26 cellular contexts compared by ENCODE assay signal in the genomic region with DNA sequence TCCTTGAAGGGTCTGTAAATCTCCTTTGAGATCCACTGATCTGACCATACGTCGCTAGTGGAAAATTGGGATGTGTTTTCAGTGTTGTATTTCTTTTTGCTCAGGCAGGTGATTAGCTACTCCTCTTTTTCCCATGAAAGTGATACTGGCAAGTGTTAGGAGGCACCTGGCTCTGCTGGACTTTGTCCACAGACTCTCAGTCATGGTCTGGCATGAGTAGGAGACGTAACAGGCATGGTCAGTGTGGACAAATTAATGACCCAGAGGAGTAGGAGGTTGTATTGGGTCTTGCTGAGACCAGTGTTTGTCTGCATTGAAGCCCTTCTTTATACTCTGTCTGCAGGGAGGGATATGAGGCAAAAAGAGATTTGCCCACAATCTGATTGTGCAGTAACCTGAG.
A peak's percentile ranks its signal among the peaks of the same experiment; 100 is the strongest.
DNase-seq lines count a peak whose midpoint lies in the region; ATAC-seq, FAIRE-seq and TF ChIP-seq lines count a peak whose summit lies in the region.
"Had no signal": no experiment of that assay in that cellular context is flagged by ENCODE, and none has a peak within 500 bp of the region (broad histone marks: within the 10 kb centered on the region; RNA-seq: fewer than 3 reads in every experiment).

No MANE protein-coding gene starts in this region.

- H3K27ac ChIP-seq in pancreas: no peak overlapping the region
- no peak overlapping the region for H3K27ac ChIP-seq in coronary artery
- H3K27ac ChIP-seq: dorsolateral prefrontal cortex, neutrophil, skin epidermis had no signal

- intact Hi-C loops in activated CD4-positive, alpha-beta T cell treated with anti-CD3 and anti-CD28 coated beads, Interleukin-2, amount 10 ng/mL, durations not matched to agents 24 days and 14 days (cut with micrococcal nuclease): no loop called here
- intact Hi-C loops in pancreas (cut with DNase I): no loop called here

- H3K4me3 Mint-ChIP-seq in activated CD4-positive, alpha-beta T cell treated with anti-CD3 and anti-CD28 coated beads, Interleukin-2, amount 10 ng/mL, durations not matched to agents 24 days and 14 days: no peak overlapping the region
- H3K4me3 Mint-ChIP-seq: activated CD8-positive, alpha-beta T cell treated with anti-CD3 and anti-CD28 coated beads for 36 hours; activated naive CD4-positive, alpha-beta T cell treated with anti-CD3 and anti-CD28 coated beads for 36 hours had no signal

- H3K4me3 ChIP-seq in pancreas (no peak overlapping the region), coronary artery (no peak overlapping the region)
- H3K4me3 ChIP-seq: dorsolateral prefrontal cortex, HAP-1, lung, skin epidermis had no signal

- 40 to 46% methylated on average over 3 of the region's 3 CpGs for WGBS in pancreas, 2 donors

- H3K4me1 ChIP-seq in pancreas: peaks cover 0 to 8% (median 0%) of the 10 kb centered on the region in 3 donors
- H3K4me1 ChIP-seq: HAP-1 had no signal

- peak; percentile 40 to 68 (median 52) for ATAC-seq in pancreas
- ATAC-seq: activated CD8-positive, alpha-beta T cell treated with anti-CD3 and anti-CD28 coated beads for 36 hours had no signal

- DNase-seq in activated CD4-positive, alpha-beta T cell treated with anti-CD3 and anti-CD28 coated beads, Interleukin-2, amount 10 ng/mL, durations not matched to agents 24 days and 14 days: no peak
- no peak for DNase-seq in activated CD4-positive, alpha-beta T cell treated with anti-CD3 and anti-CD28 coated beads for 48 hours
- DNase-seq in NCI-H146 (lab: John Stamatoyannopoulos, UW): peak; percentile 82
- peak; percentile 57 for DNase-seq in cerebellum (ENCODE audit: low spot score)
- DNase-seq in pancreas: no peak
- DNase-seq in NCI-H2029 treated with DMSO at 0.1 percent for 48 hours (lab: John Stamatoyannopoulos, UW): no peak
- no peak for DNase-seq in activated gamma-delta T cell treated with Interleukin-2 at 50 U/mL for 16 hours
- no peak for DNase-seq in coronary artery (ENCODE audit: low spot score)
- DNase-seq: activated CD8-positive, alpha-beta T cell treated with anti-CD3 and anti-CD28 coated beads for 36 hours; activated naive CD4-positive, alpha-beta T cell treated with anti-CD3 and anti-CD28 coated beads for 36 hours; activated T-cell treated with anti-CD3 and anti-CD28 coated beads for 4 hours; AML-193; aorta; DND-41; NCI-H446 treated with DMSO at 0.1 percent for 48 hours; NK-92 treated with Interleukin-12 subunit alpha and Interleukin-12 subunit beta, amount 100 ng/mL, for 24 hours; SHP77; stimulated activated CD4-positive, alpha-beta T cell treated with anti-CD3 and anti-CD28 coated beads, Interleukin-1b, Interleukin-23, amount 100 ng/mL, for 48 hours; T1000 had no signal

- H3K27me3 ChIP-seq in pancreas: no peaks in the 10 kb centered on the region
- H3K27me3 ChIP-seq: dorsolateral prefrontal cortex, neutrophil had no signal

- H3K36me3 Mint-ChIP-seq in activated CD4-positive, alpha-beta T cell treated with anti-CD3 and anti-CD28 coated beads, Interleukin-2, amount 10 ng/mL, durations not matched to agents 24 days and 14 days (ENCODE audit: low read depth): peaks cover 21% of the 10 kb centered on the region

- H3K9me3 Mint-ChIP-seq in activated CD4-positive, alpha-beta T cell treated with anti-CD3 and anti-CD28 coated beads, Interleukin-2, amount 10 ng/mL, durations not matched to agents 24 days and 14 days: no peaks in the 10 kb centered on the region
- H3K9me3 Mint-ChIP-seq: activated CD8-positive, alpha-beta T cell treated with anti-CD3 and anti-CD28 coated beads for 36 hours; activated naive CD4-positive, alpha-beta T cell treated with anti-CD3 and anti-CD28 coated beads for 36 hours had no signal

- H3K36me3 ChIP-seq in pancreas: peaks cover 0 to 9% (median 0%) of the 10 kb centered on the region in 3 donors
- H3K36me3 ChIP-seq: HAP-1 had no signal

- no peak for TF ChIP-seq CTCF in pancreas (IDR thresholded peaks at IDR 0.05)
- no peak for TF ChIP-seq CTCF in coronary artery (IDR thresholded peaks at IDR 0.05)

- no peaks in the 10 kb centered on the region for H3K9me3 ChIP-seq in pancreas
- H3K9me3 ChIP-seq: HAP-1, neutrophil had no signal

- H3K27ac Mint-ChIP-seq in activated CD4-positive, alpha-beta T cell treated with anti-CD3 and anti-CD28 coated beads, Interleukin-2, amount 10 ng/mL, durations not matched to agents 24 days and 14 days: peak overlapping the region; percentile 29
- H3K27ac Mint-ChIP-seq: activated CD8-positive, alpha-beta T cell treated with anti-CD3 and anti-CD28 coated beads for 36 hours; activated naive CD4-positive, alpha-beta T cell treated with anti-CD3 and anti-CD28 coated beads for 36 hours had no signal

- peaks cover 37% of the 10 kb centered on the region for H3K4me1 Mint-ChIP-seq in activated CD4-positive, alpha-beta T cell treated with anti-CD3 and anti-CD28 coated beads, Interleukin-2, amount 10 ng/mL, durations not matched to agents 24 days and 14 days

- no peaks in the 10 kb centered on the region for H3K27me3 Mint-ChIP-seq in activated CD4-positive, alpha-beta T cell treated with anti-CD3 and anti-CD28 coated beads, Interleukin-2, amount 10 ng/mL, durations not matched to agents 24 days and 14 days
- H3K27me3 Mint-ChIP-seq: activated CD8-positive, alpha-beta T cell treated with anti-CD3 and anti-CD28 coated beads for 36 hours had no signal

- FAIRE-seq in pancreas (lab: Jason Lieb, UNC): no peak
- FAIRE-seq: A204.1, endothelial cell of umbilical vein had no signal

Comparison
In these comparisons a context has a peak if more than half of its experiments do, and no peak if none do; other contexts are left out.
1. DNase-seq: peak in NCI-H146 (single experiment) and cerebellum (single experiment); none in activated CD4-positive, alpha-beta T cell treated with anti-CD3 and anti-CD28 coated beads, Interleukin-2, amount 10 ng/mL, durations not matched to agents 24 days and 14 days (single experiment), activated CD4-positive, alpha-beta T cell treated with anti-CD3 and anti-CD28 coated beads for 48 hours (single experiment), pancreas (0 of 6), NCI-H2029 treated with DMSO at 0.1 percent for 48 hours (single experiment), activated gamma-delta T cell treated with Interleukin-2 at 50 U/mL for 16 hours (single experiment) and coronary artery (single experiment).